Comparison of ENCODE assay signal across 31 cellular contexts in genomic region chr12:33044447-33044846, GRCh38.
"Had no signal": no experiment of that assay in that cellular context is flagged by ENCODE, and none has a peak within 500 bp of the region (broad histone marks: within the 10 kb centered on the region; RNA-seq: fewer than 3 reads in every experiment).

No MANE protein-coding gene starts in this region.

- H3K9me3 ChIP-seq: gastrocnemius medialis had no signal

- H3K4me1 ChIP-seq: gastrocnemius medialis, heart left ventricle had no signal

- DNase-seq: activated CD4-positive, alpha-beta T cell treated with anti-CD3 and anti-CD28 coated beads for 1 hour; activated CD4-positive, alpha-beta T cell treated with anti-CD3 and anti-CD28 coated beads for 48 hours; activated CD4-positive, alpha-beta T cell treated with anti-CD3 and anti-CD28 coated beads, Interleukin-2, amount 50 U/mL, for 1 hour; activated CD4-positive, alpha-beta T cell treated with anti-CD3 and anti-CD28 coated beads, Interleukin-2, amount 50 U/mL, for 48 hours; activated CD8-positive, alpha-beta memory T cell treated with anti-CD3 and anti-CD28 coated beads for 24 hours; activated CD8-positive, alpha-beta T cell treated with anti-CD3 and anti-CD28 coated beads for 36 hours; activated effector memory CD4-positive, alpha-beta T cell treated with Interleukin-2 at 50 U/mL for 16 hours; activated gamma-delta T cell treated with Interleukin-2 at 50 U/mL for 16 hours; activated naive CD4-positive, alpha-beta T cell treated with anti-CD3 and anti-CD28 coated beads, Interleukin-2, amount 50 U/mL, for 16 hours; activated naive CD4-positive, alpha-beta T cell treated with Interleukin-2 at 50 U/mL for 16 hours; activated T-cell treated with anti-CD3 and anti-CD28 coated beads, Interleukin-2, amount 50 U/mL, for 4 hours; amniotic stem cell; anterior cingulate cortex; brain microvascular endothelial cell; caudate nucleus; cortex of kidney; dermis blood vessel endothelial cell; effector CD4-positive, alpha-beta T cell; effector memory CD8-positive, alpha-beta T cell; foreskin fibroblast; gastrocnemius medialis; glutamatergic neuron; heart left ventricle; T-helper 2 cell had no signal

- H3K4me3 ChIP-seq: gastrocnemius medialis, heart left ventricle had no signal

- H3K27me3 ChIP-seq: brain microvascular endothelial cell, gastrocnemius medialis, heart left ventricle had no signal

- ATAC-seq: activated CD8-positive, alpha-beta T cell treated with anti-CD3 and anti-CD28 coated beads for 36 hours; activated T-cell treated with anti-CD3 and anti-CD28 coated beads, Interleukin-2, amount 50 U/mL, for 4 hours; activated T-helper 17 cell treated with anti-CD3 and anti-CD28 coated beads, Interleukin-2, amount 50 U/mL, for 72 hours; effector memory CD8-positive, alpha-beta T cell; esophagus mucosa; gastrocnemius medialis; heart left ventricle; WTC11 had no signal

- FAIRE-seq: astrocyte, colon, TTC549 had no signal

- H3K36me3 ChIP-seq: brain microvascular endothelial cell, gastrocnemius medialis, heart left ventricle had no signal

- H3K27ac ChIP-seq: brain microvascular endothelial cell, gastrocnemius medialis, heart left ventricle, VCaP had no signal
